Comparison of ENCODE assay signal across 8 cellular contexts in the genomic region with DNA sequence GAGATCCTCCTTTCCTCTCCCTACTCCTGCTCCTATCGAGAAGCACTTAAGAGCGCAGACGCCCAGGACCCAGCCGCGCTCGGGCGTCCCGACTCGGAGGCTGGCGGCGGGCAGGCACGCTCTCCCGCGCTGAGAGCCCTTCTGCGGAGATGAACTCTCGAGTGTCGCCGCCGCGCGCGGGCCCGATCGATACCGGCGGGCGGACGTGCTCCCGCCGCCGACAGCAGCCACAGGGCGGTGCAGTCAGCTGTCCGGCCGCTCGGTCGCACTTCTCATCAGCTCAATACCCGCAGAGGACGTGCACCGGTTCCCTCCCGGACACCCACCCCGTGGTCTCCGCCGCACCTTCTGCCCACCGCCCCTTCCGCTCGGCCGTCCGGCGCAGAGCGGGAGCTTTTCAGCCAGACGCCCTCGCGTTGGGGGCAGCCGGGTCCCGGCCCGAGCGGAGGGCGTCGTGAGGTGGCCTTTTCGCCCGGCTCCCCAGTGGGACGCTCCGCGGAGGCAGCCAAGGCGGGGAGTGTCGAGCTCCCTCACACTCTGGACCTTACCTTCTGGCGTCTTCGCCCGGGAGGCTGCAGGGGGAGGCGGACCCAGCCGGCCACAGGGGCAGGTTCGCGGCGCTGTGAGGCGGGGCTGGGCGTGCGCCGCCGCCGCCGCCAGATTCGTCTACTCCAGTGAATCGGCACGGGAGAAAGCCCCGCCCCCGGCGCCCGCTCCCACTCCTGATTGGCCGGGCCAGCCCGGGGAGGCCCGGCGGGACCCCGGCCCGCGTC. TPM values are rescaled to one million over a fixed set of nuclear protein-coding genes. Genes with fewer than 3 reads are reported as not detected.
DNase-seq lines count a peak whose midpoint lies in the region; ATAC-seq and TF ChIP-seq lines count a peak whose summit lies in the region.

No MANE protein-coding gene starts in this region.

- H3K36me3 Mint-ChIP-seq in naive thymus-derived CD4-positive, alpha-beta T cell = peaks cover 4 to 19% (median 5%) of the 10 kb centered on the region in 5 donors

- peaks cover 11% of the 10 kb centered on the region for H3K9me3 ChIP-seq in BLaER1
- no peaks in the 10 kb centered on the region for H3K9me3 ChIP-seq in esophagus muscularis mucosa
- no peaks in the 10 kb centered on the region for H3K9me3 ChIP-seq in naive thymus-derived CD4-positive, alpha-beta T cell (ENCODE audit: control insufficient read depth in 2 of 3, low read length in 3 of 3)

- H3K4me3 ChIP-seq in BLaER1 (peak overlapping the region; percentile 72), esophagus muscularis mucosa (peak overlapping the region; percentile 55 to 64 (median 58))
- H3K4me3 ChIP-seq in naive thymus-derived CD4-positive, alpha-beta T cell (ENCODE audit: low read length) = peak overlapping the region; percentile 49

- no peak for TF ChIP-seq EP300 in esophagus muscularis mucosa (IDR thresholded peaks at IDR 0.05)

- TF ChIP-seq CTCF in esophagus muscularis mucosa (IDR thresholded peaks at IDR 0.05) = no peak

- H3K9me3 Mint-ChIP-seq in naive thymus-derived CD4-positive, alpha-beta T cell = peaks cover 0 to 10% (median 0%) of the 10 kb centered on the region in 11 donors

- peaks cover 26% of the 10 kb centered on the region for H4K20me1 ChIP-seq in BLaER1

- H3K27me3 Mint-ChIP-seq in naive thymus-derived CD4-positive, alpha-beta T cell = peaks cover 53 to 81% (median 60%) of the 10 kb centered on the region in 5 donors

- POLR2A ChIA-PET in naive thymus-derived CD4-positive, alpha-beta T cell (lab: Charles Lee) = no interaction called here

- no peak for TF ChIP-seq POLR2A in esophagus muscularis mucosa (IDR thresholded peaks at IDR 0.05; ENCODE audit: low read depth)

- CTCF ChIA-PET in naive thymus-derived CD4-positive, alpha-beta T cell (lab: Charles Lee) = no interaction called here

- H3K4me1 ChIP-seq in BLaER1 (peaks cover 19% of the 10 kb centered on the region), esophagus muscularis mucosa (peaks cover 29 to 31% (median 30%) of the 10 kb centered on the region in 4 donors)
- H3K4me1 ChIP-seq in naive thymus-derived CD4-positive, alpha-beta T cell (ENCODE audit: control insufficient read depth in 2 of 2, insufficient read depth in 2 of 2, low read length in 2 of 2) = peaks cover 0 to 7% of the 10 kb centered on the region in 2 donors

- WGBS in esophagus muscularis mucosa = under 1% methylated on average over 11 of the region's 95 CpGs

- H3K36me3 ChIP-seq in BLaER1 = no peaks in the 10 kb centered on the region
- H3K36me3 ChIP-seq in esophagus muscularis mucosa = peaks cover 0 to 12% (median 3%) of the 10 kb centered on the region in 4 donors
- H3K36me3 ChIP-seq in naive thymus-derived CD4-positive, alpha-beta T cell (ENCODE audit: control insufficient read depth in 2 of 3, insufficient read depth in 3 of 3, low read length in 3 of 3) = no peaks in the 10 kb centered on the region

- peak overlapping the region; percentile 68 to 86 (median 78) for H3K4me3 Mint-ChIP-seq in naive thymus-derived CD4-positive, alpha-beta T cell

- H3K27ac Mint-ChIP-seq in naive thymus-derived CD4-positive, alpha-beta T cell = no peak overlapping the region

- no peak overlapping the region for H3K9ac ChIP-seq in BLaER1

- ATAC-seq in GM19328 (IDR thresholded peaks at IDR 0.05; ENCODE audit: unreplicated experiment) (peak; percentile 68), HG03439 (IDR thresholded peaks at IDR 0.05; ENCODE audit: unreplicated experiment) (peak; percentile 83)
- ATAC-seq in naive thymus-derived CD4-positive, alpha-beta T cell = peak; percentile 65
- ATAC-seq in stimulated activated naive CD8-positive, alpha-beta T cell treated with anti-CD3 and anti-CD28 coated beads, Interleukin-15, Interleukin-2, amounts not matched to agents 100 U/mL and 50 U/mL, for 24 hours = peak; percentile 82

- H3K4me1 Mint-ChIP-seq in naive thymus-derived CD4-positive, alpha-beta T cell = peaks cover 0 to 23% (median 13%) of the 10 kb centered on the region in 7 donors

- intact Hi-C loops in esophagus muscularis mucosa (cut with DNase I) = no loop called here
- intact Hi-C loops in naive thymus-derived CD4-positive, alpha-beta T cell (cut with micrococcal nuclease) = loop anchor here in 1 of 2 donors (2.0 to 10.0 kb wide), 4 partner anchors 154 to 781 kb away; partner anchors contain the start of genes BRMS1L, PPP2R3C and PRORP

- DNase-seq in NCI-H526 treated with DMSO at 0.1 percent for 48 hours (lab: John Stamatoyannopoulos, UW) (peak; percentile 91), activated T-cell treated with anti-CD3 and anti-CD28 coated beads for 24 hours (ENCODE audit: low read depth) (peak; percentile 65), esophagus muscularis mucosa (ENCODE audit: extremely low spot score) (no peak)
- peak in 8 of 9 donors; percentile 9 to 76 (median 20) for DNase-seq in naive thymus-derived CD4-positive, alpha-beta T cell
- DNase-seq in stimulated activated naive CD8-positive, alpha-beta T cell treated with anti-CD3 and anti-CD28 coated beads, Interleukin-15, Interleukin-2, amounts not matched to agents 100 U/mL and 50 U/mL, for 24 hours = peak; percentile 83

- H3K4me2 ChIP-seq in BLaER1 = peak overlapping the region; percentile 99

- H3K27ac ChIP-seq in BLaER1 (no peak overlapping the region), esophagus muscularis mucosa (replicated peaks in 1 of 4) (no peak overlapping the region)
- no peak overlapping the region for H3K27ac ChIP-seq in naive thymus-derived CD4-positive, alpha-beta T cell (ENCODE audit: low read depth, low read length)

- H3K27me3 ChIP-seq in BLaER1 (peaks cover 58% of the 10 kb centered on the region), esophagus muscularis mucosa (peaks cover 24 to 64% (median 37%) of the 10 kb centered on the region in 4 donors)
- peaks cover 3 to 11% of the 10 kb centered on the region in 2 donors for H3K27me3 ChIP-seq in naive thymus-derived CD4-positive, alpha-beta T cell (ENCODE audit: control insufficient read depth in 2 of 2, insufficient read depth in 2 of 2, low read length in 2 of 2)

RNA-seq across cellular contexts. Expression of gene INSM2, which starts 0.4 kb away (rescaled TPM):
- not detected for total RNA-seq in esophagus muscularis mucosa
- not detected for total RNA-seq in naive thymus-derived CD4-positive, alpha-beta T cell
- polyA plus RNA-seq in naive thymus-derived CD4-positive, alpha-beta T cell = not detected
